ENCODE assay signal across 9 cellular contexts in the genomic region with DNA sequence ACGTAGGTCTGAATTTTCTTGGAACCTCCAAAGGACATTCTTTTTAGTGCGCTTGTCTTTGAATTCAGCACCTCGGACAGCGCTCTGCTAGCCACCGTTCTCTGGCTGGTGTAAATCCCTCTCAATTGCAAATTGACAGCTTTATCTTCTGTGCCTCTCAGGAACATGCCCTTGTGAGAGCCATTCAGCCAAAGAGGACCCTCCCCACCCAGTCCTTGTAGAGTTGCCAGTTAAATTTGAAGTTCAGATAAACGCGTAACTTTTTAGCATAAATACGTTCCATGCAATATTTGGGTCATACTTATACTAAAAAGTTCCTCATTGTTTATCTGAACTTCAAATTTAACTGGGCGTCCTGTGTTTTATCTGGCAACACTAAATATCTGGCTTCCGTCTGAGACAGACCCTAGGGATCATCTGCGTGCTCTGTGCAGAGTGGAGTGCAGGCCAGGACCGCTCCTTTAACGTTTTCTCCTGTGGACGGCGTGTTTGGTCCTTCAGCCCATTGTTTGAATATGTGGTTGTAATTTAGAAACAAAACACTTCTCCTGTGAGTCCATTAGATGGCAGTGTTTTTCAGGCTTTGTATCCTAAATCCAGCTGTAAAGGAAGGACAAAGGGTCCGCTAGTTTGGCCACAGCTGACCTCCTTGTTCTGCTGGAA. TPM values are rescaled to one million over a fixed set of nuclear protein-coding genes. Genes with fewer than 3 reads are reported as not detected.
DNase-seq lines count a peak whose midpoint lies in the region; ATAC-seq, FAIRE-seq and TF ChIP-seq lines count a peak whose summit lies in the region.
"Had no signal": no experiment of that assay in that cellular context is flagged by ENCODE, and none has a peak within 500 bp of the region (broad histone marks: within the 10 kb centered on the region; RNA-seq: fewer than 3 reads in every experiment).

No MANE protein-coding gene starts in this region.

- no peak overlapping the region for H3K27ac Mint-ChIP-seq in activated CD4-positive, alpha-beta T cell treated with anti-CD3 and anti-CD28 coated beads, Interleukin-2, amount 10 ng/mL, durations not matched to agents 24 days and 14 days

- no peak for ATAC-seq in GM21723 (IDR thresholded peaks at IDR 0.05; ENCODE audit: unreplicated experiment)
- ATAC-seq in GM19324 (IDR thresholded peaks at IDR 0.05; ENCODE audit: low FRiP score, unreplicated experiment) = no peak

- POLR2A ChIA-PET in AG04450 (lab: Yijun Ruan, JAX) = interaction anchor here (0.9 kb wide), 1 partner anchor 192 kb away, joined by 3 read pairs; no protein-coding TSS in a partner anchor

- no peaks in the 10 kb centered on the region for H3K9me3 ChIP-seq in AG04450 (ENCODE audit: control insufficient read depth, insufficient read depth, low read length)
- H3K9me3 ChIP-seq: neutrophil had no signal

- peak; percentile 36 for DNase-seq in AG04450 (ENCODE audit: low read depth, low spot score)
- DNase-seq in GM12891 (ENCODE audit: insufficient read length, low spot score) = no peak
- DNase-seq in NCI-H2196 treated with DMSO at 0.1 percent for 48 hours (lab: John Stamatoyannopoulos, UW; ENCODE audit: unreplicated experiment) = peak; percentile 70
- DNase-seq in activated CD4-positive, alpha-beta T cell treated with anti-CD3 and anti-CD28 coated beads, Interleukin-2, amount 10 ng/mL, durations not matched to agents 24 days and 14 days = peak; percentile 85
- peak; percentile 61 to 72 for DNase-seq in erythroblast (lab: John Stamatoyannopoulos, UW)
- DNase-seq in mucosa of gallbladder (ENCODE audit: low spot score) = peak; percentile 74

- H3K9me3 Mint-ChIP-seq in activated CD4-positive, alpha-beta T cell treated with anti-CD3 and anti-CD28 coated beads, Interleukin-2, amount 10 ng/mL, durations not matched to agents 24 days and 14 days = no peaks in the 10 kb centered on the region

- TF ChIP-seq POLR2A in GM12891 (IDR thresholded peaks at IDR 0.05; ENCODE audit: low read depth, low read length) (no peak), erythroblast (IDR thresholded peaks at IDR 0.05; ENCODE audit: low read length) (no peak)

- peaks cover 9% of the 10 kb centered on the region for H3K4me1 Mint-ChIP-seq in activated CD4-positive, alpha-beta T cell treated with anti-CD3 and anti-CD28 coated beads, Interleukin-2, amount 10 ng/mL, durations not matched to agents 24 days and 14 days

- H3K4me3 ChIP-seq in AG04450 (ENCODE audit: low read depth, low read length) = no peak overlapping the region

- intact Hi-C loops in activated CD4-positive, alpha-beta T cell treated with anti-CD3 and anti-CD28 coated beads, Interleukin-2, amount 10 ng/mL, durations not matched to agents 24 days and 14 days (cut with micrococcal nuclease) = no loop called here

- H3K36me3 Mint-ChIP-seq in activated CD4-positive, alpha-beta T cell treated with anti-CD3 and anti-CD28 coated beads, Interleukin-2, amount 10 ng/mL, durations not matched to agents 24 days and 14 days (ENCODE audit: low read depth) = peaks cover 34% of the 10 kb centered on the region

- CTCF ChIA-PET in AG04450 (lab: Charles Lee) = interaction anchor here (0.7 to 3.1 kb wide), 7 partner anchors 49 to 194 kb away, joined by 3 to 19 read pairs (median 3); partner anchors contain the start of gene RNF207

- TF ChIP-seq CTCF in AG04450 (IDR thresholded peaks at IDR 0.05; ENCODE audit: low read depth, low read length) = peak; percentile 56

- FAIRE-seq in GM12891 (lab: Jason Lieb, UNC) = peak; percentile 55

- H3K4me3 Mint-ChIP-seq in activated CD4-positive, alpha-beta T cell treated with anti-CD3 and anti-CD28 coated beads, Interleukin-2, amount 10 ng/mL, durations not matched to agents 24 days and 14 days = no peak overlapping the region

- peaks cover 2% of the 10 kb centered on the region for H3K27me3 ChIP-seq in AG04450 (ENCODE audit: control insufficient read depth, insufficient read depth, low read length)
- H3K27me3 ChIP-seq: neutrophil had no signal

- H3K27ac ChIP-seq in AG04450 (ENCODE audit: low read depth, low read length) = no peak overlapping the region
- H3K27ac ChIP-seq: neutrophil had no signal

- H3K27me3 Mint-ChIP-seq in activated CD4-positive, alpha-beta T cell treated with anti-CD3 and anti-CD28 coated beads, Interleukin-2, amount 10 ng/mL, durations not matched to agents 24 days and 14 days = no peaks in the 10 kb centered on the region

TF ChIP-seq in GM12891, 5 proteins besides CTCF, POLR2A, EP300 and RAD21:
- no peak for TF ChIP-seq POLR2AphosphoS5 (IDR thresholded peaks at IDR 0.05; ENCODE audit: low read depth, low read length)
- TF ChIP-seq PAX5 (IDR thresholded peaks at IDR 0.05; ENCODE audit: insufficient read depth, low read length, severe bottlenecking) = no peak
TF ChIP-seq in GM12891: peak in this region for 0.

RNA-seq across cellular contexts. Expression of gene KCNAB2, which starts 7.0 kb away (rescaled TPM):
- 3.1 and 3.2 TPM in 2 replicates for polyA plus RNA-seq in AG04450 (2011; rRNA removed)
- 2.9 and 6.1 TPM in 2 replicates for polyA minus RNA-seq in AG04450 (2011; rRNA and poly(A)+ RNA removed)
- polyA plus RNA-seq in GM12891 (2012; ENCODE audit: low read depth, missing spikeins) = 47.5 TPM
- 261 and 262 TPM in 2 replicates for total RNA-seq in activated CD4-positive, alpha-beta T cell treated with anti-CD3 and anti-CD28 coated beads, Interleukin-2, amount 10 ng/mL, durations not matched to agents 24 days and 14 days
- 16.1 TPM for total RNA-seq in mucosa of gallbladder

Comparison
In these comparisons a context has a peak if more than half of its experiments do, and no peak if none do; other contexts are left out.
1. RNA of gene KCNAB2, which starts 7.0 kb away (total RNA-seq): 261 to 262 TPM in activated CD4-positive, alpha-beta T cell treated with anti-CD3 and anti-CD28 coated beads, Interleukin-2, amount 10 ng/mL, durations not matched to agents 24 days and 14 days; 16.1 TPM in mucosa of gallbladder (single experiment); every median in the first group is over 10 times any median in the second.